In genomic region chr19:1609680-1610474, GRCh38 we compare ENCODE assay signal across 17 cellular contexts. TPM values are rescaled to one million over a fixed set of nuclear protein-coding genes. Genes with fewer than 3 reads are reported as not detected.
A peak's percentile ranks its signal among the peaks of the same experiment; 100 is the strongest.
DNase-seq lines count a peak whose midpoint lies in the region; ATAC-seq and TF ChIP-seq lines count a peak whose summit lies in the region.
"Had no signal": no experiment of that assay in that cellular context is flagged by ENCODE, and none has a peak within 500 bp of the region (broad histone marks: within the 10 kb centered on the region; RNA-seq: fewer than 3 reads in every experiment).

No MANE protein-coding gene starts in this region.

- no peaks in the 10 kb centered on the region for H3K36me3 Mint-ChIP-seq in activated naive CD8-positive, alpha-beta T cell
- peaks cover 11% of the 10 kb centered on the region for H3K36me3 Mint-ChIP-seq in activated naive CD8-positive, alpha-beta T cell treated with anti-CD3 and anti-CD28 coated beads, Interleukin-2, amount 50 U/mL, for 24 hours (ENCODE audit: low read depth)
- H3K36me3 Mint-ChIP-seq in dendritic cell treated with granulocyte-macrophage colony-stimulating factor and Interleukin-4, amounts not matched to agents 40 ng/mL and 50 ng/mL, for 4 days (ENCODE audit: low read depth): peaks cover 63% of the 10 kb centered on the region
- H3K36me3 Mint-ChIP-seq in stimulated activated effector memory CD8-positive, alpha-beta T cell treated with anti-CD3 and anti-CD28 coated beads, Interleukin-12 subunit alpha, Interleukin-12 subunit beta, amount 100 ng/mL, for 72 hours: peaks cover 67% of the 10 kb centered on the region

- no peak for TF ChIP-seq CTCF in colonic mucosa (IDR thresholded peaks at IDR 0.05)

- ATAC-seq in activated naive CD8-positive, alpha-beta T cell treated with anti-CD3 and anti-CD28 coated beads, Interleukin-2, amount 50 U/mL, for 24 hours: no peak
- no peak for ATAC-seq in stimulated activated effector memory CD8-positive, alpha-beta T cell treated with anti-CD3 and anti-CD28 coated beads, Interleukin-12 subunit alpha, Interleukin-12 subunit beta, amount 100 ng/mL, for 72 hours
- ATAC-seq in HG03565 (IDR thresholded peaks at IDR 0.05; ENCODE audit: unreplicated experiment): no peak
- ATAC-seq: left lobe of liver, right cardiac atrium had no signal

- H3K4me1 Mint-ChIP-seq in activated naive CD8-positive, alpha-beta T cell (ENCODE audit: low read depth): peaks cover 36% of the 10 kb centered on the region
- peaks cover 40% of the 10 kb centered on the region for H3K4me1 Mint-ChIP-seq in activated naive CD8-positive, alpha-beta T cell treated with anti-CD3 and anti-CD28 coated beads, Interleukin-2, amount 50 U/mL, for 24 hours
- H3K4me1 Mint-ChIP-seq in dendritic cell treated with granulocyte-macrophage colony-stimulating factor and Interleukin-4, amounts not matched to agents 40 ng/mL and 50 ng/mL, for 4 days (ENCODE audit: low read depth): peaks cover 39% of the 10 kb centered on the region
- peaks cover 34% of the 10 kb centered on the region for H3K4me1 Mint-ChIP-seq in stimulated activated effector memory CD8-positive, alpha-beta T cell treated with anti-CD3 and anti-CD28 coated beads, Interleukin-12 subunit alpha, Interleukin-12 subunit beta, amount 100 ng/mL, for 72 hours

- intact Hi-C loops in dendritic cell treated with granulocyte-macrophage colony-stimulating factor and Interleukin-4, amounts not matched to agents 40 ng/mL and 50 ng/mL, for 4 days (cut with micrococcal nuclease): loop anchor here (5.0 kb wide), 1 partner anchor 62 kb away; no protein-coding TSS in a partner anchor
- intact Hi-C loops in colonic mucosa (cut with DNase I): no loop called here

- H3K27me3 Mint-ChIP-seq in activated naive CD8-positive, alpha-beta T cell: no peaks in the 10 kb centered on the region
- H3K27me3 Mint-ChIP-seq in activated naive CD8-positive, alpha-beta T cell treated with anti-CD3 and anti-CD28 coated beads, Interleukin-2, amount 50 U/mL, for 24 hours: no peaks in the 10 kb centered on the region
- peaks cover 12% of the 10 kb centered on the region for H3K27me3 Mint-ChIP-seq in dendritic cell treated with granulocyte-macrophage colony-stimulating factor and Interleukin-4, amounts not matched to agents 40 ng/mL and 50 ng/mL, for 4 days

- H3K4me3 Mint-ChIP-seq in activated naive CD8-positive, alpha-beta T cell: peak overlapping the region; percentile 65
- no peak overlapping the region for H3K4me3 Mint-ChIP-seq in activated naive CD8-positive, alpha-beta T cell treated with anti-CD3 and anti-CD28 coated beads, Interleukin-2, amount 50 U/mL, for 24 hours
- peak overlapping the region; percentile 21 for H3K4me3 Mint-ChIP-seq in dendritic cell treated with granulocyte-macrophage colony-stimulating factor and Interleukin-4, amounts not matched to agents 40 ng/mL and 50 ng/mL, for 4 days
- no peak overlapping the region for H3K4me3 Mint-ChIP-seq in stimulated activated effector memory CD8-positive, alpha-beta T cell treated with anti-CD3 and anti-CD28 coated beads, Interleukin-12 subunit alpha, Interleukin-12 subunit beta, amount 100 ng/mL, for 72 hours

- H3K4me1 ChIP-seq in NT2/D1 (ENCODE audit: insufficient read depth, insufficient read length) (peaks cover 34% of the 10 kb centered on the region), colonic mucosa (no peaks in the 10 kb centered on the region)

- no peak overlapping the region for H3K4me3 ChIP-seq in NT2/D1 (ENCODE audit: insufficient read length, low read depth)
- no peak overlapping the region for H3K4me3 ChIP-seq in colonic mucosa
- H3K4me3 ChIP-seq: PC-9, SJSA1, suprapubic skin had no signal

- H3K9ac ChIP-seq in NT2/D1 (ENCODE audit: insufficient read length, low read depth) (peak overlapping the region; percentile 58), colonic mucosa (ENCODE audit: low read depth in 2 of 2, low read length in 2 of 2) (peak overlapping the region in 1 of 2 donors; percentile 34)

- H3K27ac Mint-ChIP-seq in activated naive CD8-positive, alpha-beta T cell: no peak overlapping the region
- no peak overlapping the region for H3K27ac Mint-ChIP-seq in activated naive CD8-positive, alpha-beta T cell treated with anti-CD3 and anti-CD28 coated beads, Interleukin-2, amount 50 U/mL, for 24 hours
- peak overlapping the region; percentile 66 for H3K27ac Mint-ChIP-seq in dendritic cell treated with granulocyte-macrophage colony-stimulating factor and Interleukin-4, amounts not matched to agents 40 ng/mL and 50 ng/mL, for 4 days
- H3K27ac Mint-ChIP-seq in stimulated activated effector memory CD8-positive, alpha-beta T cell treated with anti-CD3 and anti-CD28 coated beads, Interleukin-12 subunit alpha, Interleukin-12 subunit beta, amount 100 ng/mL, for 72 hours: peak overlapping the region; percentile 89

- H3K36me3 ChIP-seq in NT2/D1 (ENCODE audit: insufficient read depth, insufficient read length, low read length): peaks cover 59% of the 10 kb centered on the region
- no peaks in the 10 kb centered on the region for H3K36me3 ChIP-seq in colonic mucosa

- H3K27ac ChIP-seq in colonic mucosa: no peak overlapping the region
- H3K27ac ChIP-seq: PC-9, SJSA1, suprapubic skin had no signal

- H3K9me3 ChIP-seq in NT2/D1 (ENCODE audit: insufficient read depth, low read length) (no peaks in the 10 kb centered on the region), colonic mucosa (no peaks in the 10 kb centered on the region)
- H3K9me3 ChIP-seq: SJSA1, suprapubic skin had no signal

- no peaks in the 10 kb centered on the region for H3K9me3 Mint-ChIP-seq in activated naive CD8-positive, alpha-beta T cell (ENCODE audit: low read depth)
- no peaks in the 10 kb centered on the region for H3K9me3 Mint-ChIP-seq in activated naive CD8-positive, alpha-beta T cell treated with anti-CD3 and anti-CD28 coated beads, Interleukin-2, amount 50 U/mL, for 24 hours
- no peaks in the 10 kb centered on the region for H3K9me3 Mint-ChIP-seq in dendritic cell treated with granulocyte-macrophage colony-stimulating factor and Interleukin-4, amounts not matched to agents 40 ng/mL and 50 ng/mL, for 4 days
- no peaks in the 10 kb centered on the region for H3K9me3 Mint-ChIP-seq in stimulated activated effector memory CD8-positive, alpha-beta T cell treated with anti-CD3 and anti-CD28 coated beads, Interleukin-12 subunit alpha, Interleukin-12 subunit beta, amount 100 ng/mL, for 72 hours

- no peak for DNase-seq in activated naive CD8-positive, alpha-beta T cell treated with anti-CD3 and anti-CD28 coated beads, Interleukin-2, amount 50 U/mL, for 24 hours
- DNase-seq in NT2/D1 (ENCODE audit: low read depth, low spot score) (no peak), hypothalamus (lab: John Stamatoyannopoulos, UW) (no peak), colonic mucosa (no peak)
- DNase-seq in stimulated activated effector memory CD8-positive, alpha-beta T cell treated with anti-CD3 and anti-CD28 coated beads, Interleukin-12 subunit alpha, Interleukin-12 subunit beta, amount 100 ng/mL, for 72 hours (ENCODE audit: low spot score in 2 of 2): no peak
- DNase-seq: activated CD4-positive, CD25-positive, alpha-beta regulatory T cell treated with anti-CD3 and anti-CD28 coated beads, Interleukin-2, amount 50 U/mL, for 72 hours; activated CD8-positive, alpha-beta memory T cell treated with anti-CD3 and anti-CD28 coated beads, Interleukin-2, amount 50 U/mL, for 48 hours; glutamatergic neuron; PC-9; T1000 had no signal

- H3K27me3 ChIP-seq in NT2/D1 (ENCODE audit: insufficient read depth, insufficient read length) (no peaks in the 10 kb centered on the region), colonic mucosa (no peaks in the 10 kb centered on the region)
- H3K27me3 ChIP-seq: SJSA1, suprapubic skin had no signal

RNA-seq across cellular contexts. Expression of gene UQCR11, which starts 4.6 kb away (rescaled TPM):
- total RNA-seq in colonic mucosa: 100 to 1,000 TPM; 325 to 336 TPM

RNA-seq across cellular contexts. Expression of gene MBD3, which starts 17.2 kb away (rescaled TPM):
- 100 to 1,000 TPM in 1 of 2 donors, 10 to 100 TPM in 1; 44.9 to 109 TPM for total RNA-seq in colonic mucosa

RNA-seq across cellular contexts. Expression of gene MEX3D, which starts 41.8 kb away (rescaled TPM):
- 10 to 100 TPM; 31.9 to 54.3 TPM for total RNA-seq in colonic mucosa

RNA-seq across cellular contexts. Expression of gene TCF3, which starts 42.5 kb away (rescaled TPM):
- total RNA-seq in colonic mucosa: 100 to 1,000 TPM in 1 of 2 donors, 10 to 100 TPM in 1; 64.2 to 114 TPM

Comparison
In these comparisons a context has a peak if more than half of its experiments do, and no peak if none do; other contexts are left out.
1. H3K4me3 Mint-ChIP-seq: peak in activated naive CD8-positive, alpha-beta T cell (single experiment) and dendritic cell treated with granulocyte-macrophage colony-stimulating factor and Interleukin-4, amounts not matched to agents 40 ng/mL and 50 ng/mL, for 4 days (single experiment); none in activated naive CD8-positive, alpha-beta T cell treated with anti-CD3 and anti-CD28 coated beads, Interleukin-2, amount 50 U/mL, for 24 hours (single experiment) and stimulated activated effector memory CD8-positive, alpha-beta T cell treated with anti-CD3 and anti-CD28 coated beads, Interleukin-12 subunit alpha, Interleukin-12 subunit beta, amount 100 ng/mL, for 72 hours (single experiment).
2. H3K27ac Mint-ChIP-seq: peak in dendritic cell treated with granulocyte-macrophage colony-stimulating factor and Interleukin-4, amounts not matched to agents 40 ng/mL and 50 ng/mL, for 4 days (single experiment) and stimulated activated effector memory CD8-positive, alpha-beta T cell treated with anti-CD3 and anti-CD28 coated beads, Interleukin-12 subunit alpha, Interleukin-12 subunit beta, amount 100 ng/mL, for 72 hours (single experiment); none in activated naive CD8-positive, alpha-beta T cell (single experiment) and activated naive CD8-positive, alpha-beta T cell treated with anti-CD3 and anti-CD28 coated beads, Interleukin-2, amount 50 U/mL, for 24 hours (single experiment).